In genomic region chr1:38063616-38064015, GRCh38 we compare ENCODE assay signal across 22 cellular contexts. TPM values are rescaled to one million over a fixed set of nuclear protein-coding genes. Genes with fewer than 3 reads are reported as not detected.
DNase-seq lines count a peak whose midpoint lies in the region; TF ChIP-seq lines count a peak whose summit lies in the region.
"Had no signal": no experiment of that assay in that cellular context is flagged by ENCODE, and none has a peak within 500 bp of the region (broad histone marks: within the 10 kb centered on the region; RNA-seq: fewer than 3 reads in every experiment).

No MANE protein-coding gene starts in this region.

- no peak for DNase-seq in SK-N-MC (ENCODE audit: low read depth, low spot score)
- DNase-seq in smooth muscle cell (lab: John Stamatoyannopoulos, UW; ENCODE audit: unreplicated experiment): no peak
- DNase-seq in DMS79 (lab: John Stamatoyannopoulos, UW): no peak
- DNase-seq in GM03348 (ENCODE audit: low spot score): no peak
- no peak for DNase-seq in GM10266 (ENCODE audit: extremely low spot score)
- DNase-seq: activated CD4-positive, alpha-beta T cell treated with anti-CD3 and anti-CD28 coated beads for 4 hours; activated CD8-positive, alpha-beta memory T cell treated with anti-CD3 and anti-CD28 coated beads for 24 hours; activated effector memory CD4-positive, alpha-beta T cell treated with Interleukin-2 at 50 U/mL for 16 hours; C1 segment of cervical spinal cord; effector CD4-positive, alpha-beta T cell; Kasumi-1; lower lobe of right lung; mucosa of descending colon; pancreas; trophoblast cell had no signal

- no peaks in the 10 kb centered on the region for H3K79me2 ChIP-seq in smooth muscle cell (ENCODE audit: low read depth)

- H2AFZ ChIP-seq in smooth muscle cell (ENCODE audit: low read depth): no peak overlapping the region

- no peaks in the 10 kb centered on the region for H4K20me1 ChIP-seq in smooth muscle cell (ENCODE audit: low read depth)

- TF ChIP-seq CTCF in smooth muscle cell (IDR thresholded peaks at IDR 0.05; ENCODE audit: borderline replicate concordance, insufficient read depth, poor library complexity, severe bottlenecking) (no peak), GM10266 (IDR thresholded peaks at IDR 0.05; ENCODE audit: control insufficient read depth, insufficient read depth, low read depth, missing control alignments) (no peak)

- H3K27me3 ChIP-seq in HUES48 (ENCODE audit: control insufficient read depth, insufficient read depth, low read length): no peaks in the 10 kb centered on the region; the same call in 1 of the 2 replicates
- H3K27me3 ChIP-seq in iPS-18a (ENCODE audit: control insufficient read depth, insufficient read depth, low read length): peaks cover 6% of the 10 kb centered on the region
- peaks cover 3% of the 10 kb centered on the region for H3K27me3 ChIP-seq in smooth muscle cell (ENCODE audit: low read depth)
- H3K27me3 ChIP-seq: pancreas had no signal

- peak overlapping the region; percentile 86 for H3K27ac ChIP-seq in HUES48 (ENCODE audit: low read depth, low read length)
- peak overlapping the region; percentile 90 for H3K27ac ChIP-seq in SK-N-MC
- no peak overlapping the region for H3K27ac ChIP-seq in iPS-18a (ENCODE audit: low read length)
- H3K27ac ChIP-seq in smooth muscle cell (ENCODE audit: low read depth): no peak overlapping the region
- H3K27ac ChIP-seq: epithelial cell of prostate, HL-60, lower lobe of right lung, pancreas had no signal

- WGBS in smooth muscle cell (ENCODE audit: low lambda C conversion rate): 52% methylated on average over 4 of the region's 5 CpGs

- H3K9ac ChIP-seq in HUES48 (ENCODE audit: low read depth, low read length) (no peak overlapping the region), SK-N-MC (ENCODE audit: insufficient read length) (no peak overlapping the region), iPS-18a (ENCODE audit: low read length) (no peak overlapping the region), smooth muscle cell (ENCODE audit: low read depth) (no peak overlapping the region)

- peak overlapping the region; percentile 55 for H3K4me2 ChIP-seq in smooth muscle cell

- H3F3A ChIP-seq in smooth muscle cell (ENCODE audit: low read depth): no peaks in the 10 kb centered on the region

- H3K4me3 ChIP-seq in HUES48 (ENCODE audit: low read depth, low read length) (0 out of 2 replicates have a peak overlapping the region, but pooled peaks have one; percentile 28), SK-N-MC (no peak overlapping the region), iPS-18a (ENCODE audit: low read length) (peak overlapping the region; percentile 23), smooth muscle cell (no peak overlapping the region)
- H3K4me3 ChIP-seq: lower lobe of right lung, mucosa of descending colon, pancreas had no signal

- H3K4me1 ChIP-seq in HUES48 (ENCODE audit: control insufficient read depth, insufficient read depth, low read length): peaks cover 13% of the 10 kb centered on the region
- H3K4me1 ChIP-seq in iPS-18a (ENCODE audit: control insufficient read depth, low read depth, low read length): peaks cover 17% of the 10 kb centered on the region
- peaks cover 11% of the 10 kb centered on the region for H3K4me1 ChIP-seq in smooth muscle cell (ENCODE audit: low read depth)
- H3K4me1 ChIP-seq: lower lobe of right lung had no signal

- H3K9me3 ChIP-seq in HUES48 (ENCODE audit: control insufficient read depth, insufficient read depth, low read length) (no peaks in the 10 kb centered on the region), SK-N-MC (ENCODE audit: low read depth, low read length) (no peaks in the 10 kb centered on the region), iPS-18a (ENCODE audit: control insufficient read depth, low read depth, low read length) (no peaks in the 10 kb centered on the region), smooth muscle cell (replicated peaks; ENCODE audit: low read depth) (no peaks in the 10 kb centered on the region)
- H3K9me3 ChIP-seq: lower lobe of right lung, mucosa of descending colon, pancreas had no signal

- no peaks in the 10 kb centered on the region for H3K36me3 ChIP-seq in HUES48 (ENCODE audit: control insufficient read depth, insufficient read depth, low read length)
- H3K36me3 ChIP-seq in SK-N-MC (ENCODE audit: insufficient read depth, low read length): no peaks in the 10 kb centered on the region
- no peaks in the 10 kb centered on the region for H3K36me3 ChIP-seq in iPS-18a (ENCODE audit: control insufficient read depth, low read depth, low read length)
- H3K36me3 ChIP-seq in smooth muscle cell (ENCODE audit: low read depth): no peaks in the 10 kb centered on the region
- H3K36me3 ChIP-seq: lower lobe of right lung, pancreas had no signal

RNA-seq across cellular contexts. Expression of gene POU3F1, which starts 17.0 kb away (rescaled TPM):
- total RNA-seq in smooth muscle cell: not detected in 2 replicates
- polyA plus RNA-seq in smooth muscle cell: 0.55 and 1.4 TPM in 2 replicates
- total RNA-seq: activated naive CD4-positive, alpha-beta T cell treated with anti-CD3 and anti-CD28 coated beads, Interleukin-2, amount 50 U/mL, for 72 hours; G401; HepG2; lower lobe of right lung; mucosa of descending colon had no signal
- polyA plus RNA-seq: HepG2 had no signal

RNA-seq across cellular contexts. Expression of gene UTP11, which starts 51.1 kb away (rescaled TPM):
- total RNA-seq in smooth muscle cell: 72.4 and 73.5 TPM in 2 replicates
- polyA plus RNA-seq in smooth muscle cell: 43.7 and 44.4 TPM in 2 replicates

RNA-seq across cellular contexts. Expression of gene FHL3, which starts 58.3 kb away (rescaled TPM):
- 29.5 and 32.0 TPM in 2 replicates for total RNA-seq in smooth muscle cell
- 67.1 and 70.2 TPM in 2 replicates for polyA plus RNA-seq in smooth muscle cell

Comparison
In these comparisons a context has a peak if more than half of its experiments do, and no peak if none do; other contexts are left out.
1. H3K27ac ChIP-seq: peak in HUES48 (single experiment) and SK-N-MC (single experiment); none in iPS-18a (single experiment) and smooth muscle cell (single experiment).
2. H3K4me3 ChIP-seq: peak in HUES48 (single experiment) and iPS-18a (single experiment); none in SK-N-MC (single experiment) and smooth muscle cell (single experiment).